ENCODE assay signal across 7 cellular contexts in genomic region chr14:103538291-103539055, GRCh38.
A peak's percentile ranks its signal among the peaks of the same experiment; 100 is the strongest.
DNase-seq lines count a peak whose midpoint lies in the region; ATAC-seq and TF ChIP-seq lines count a peak whose summit lies in the region.
"Had no signal": no experiment of that assay in that cellular context is flagged by ENCODE, and none has a peak within 500 bp of the region (broad histone marks: within the 10 kb centered on the region; RNA-seq: fewer than 3 reads in every experiment).

No MANE protein-coding gene starts in this region.

- no peak for DNase-seq in stimulated activated naive CD8-positive, alpha-beta T cell treated with anti-CD3 and anti-CD28 coated beads, Interleukin-15, amount 100 ng/mL, for 72 hours
- no peak for DNase-seq in stimulated activated naive CD8-positive, alpha-beta T cell treated with anti-CD3 and anti-CD28 coated beads, Interleukin-15, Interleukin-2, amounts not matched to agents 100 U/mL and 50 U/mL, for 24 hours
- DNase-seq in midbrain (lab: John Stamatoyannopoulos, UW) (peak; percentile 35), NCI-H446 treated with DMSO at 0.1 percent for 48 hours (lab: John Stamatoyannopoulos, UW) (no peak), GM10248 (ENCODE audit: extremely low spot score) (no peak)

- peak; percentile 10 for ATAC-seq in stimulated activated naive CD8-positive, alpha-beta T cell treated with anti-CD3 and anti-CD28 coated beads, Interleukin-15, amount 100 ng/mL, for 72 hours
- no peak for ATAC-seq in stimulated activated naive CD8-positive, alpha-beta T cell treated with anti-CD3 and anti-CD28 coated beads, Interleukin-15, Interleukin-2, amounts not matched to agents 100 U/mL and 50 U/mL, for 24 hours
- no peak for ATAC-seq in GM19351 (IDR thresholded peaks at IDR 0.05; ENCODE audit: unreplicated experiment)

- no peak overlapping the region for H3K27ac Mint-ChIP-seq in stimulated activated naive CD8-positive, alpha-beta T cell treated with anti-CD3 and anti-CD28 coated beads, Interleukin-15, amount 100 ng/mL, for 72 hours

- CTCF ChIA-PET in GM10248 (lab: Yijun Ruan, JAX), result interaction anchor here (0.9 to 4.2 kb wide), 3 partner anchors 8 to 20 kb away, joined by 3 to 19 read pairs (median 17); no protein-coding TSS in a partner anchor

- POLR2A ChIA-PET in GM10248 (lab: Yijun Ruan, JAX), result no interaction called here

- no peak overlapping the region for H3K4me3 Mint-ChIP-seq in stimulated activated naive CD8-positive, alpha-beta T cell treated with anti-CD3 and anti-CD28 coated beads, Interleukin-15, amount 100 ng/mL, for 72 hours
- H3K4me3 Mint-ChIP-seq: nephron had no signal

- peaks cover 17% of the 10 kb centered on the region for H3K27me3 Mint-ChIP-seq in stimulated activated naive CD8-positive, alpha-beta T cell treated with anti-CD3 and anti-CD28 coated beads, Interleukin-15, amount 100 ng/mL, for 72 hours

- no peak for TF ChIP-seq CTCF in GM10248 (IDR thresholded peaks at IDR 0.05; ENCODE audit: control extremely low read depth, extremely low read depth, low read depth, missing control alignments)

- H3K4me1 Mint-ChIP-seq in stimulated activated naive CD8-positive, alpha-beta T cell treated with anti-CD3 and anti-CD28 coated beads, Interleukin-15, amount 100 ng/mL, for 72 hours, result no peaks in the 10 kb centered on the region

- no peaks in the 10 kb centered on the region for H3K9me3 Mint-ChIP-seq in stimulated activated naive CD8-positive, alpha-beta T cell treated with anti-CD3 and anti-CD28 coated beads, Interleukin-15, amount 100 ng/mL, for 72 hours
- H3K9me3 Mint-ChIP-seq: nephron had no signal
